1 cellular context compared by ENCODE assay signal in the genomic region with DNA sequence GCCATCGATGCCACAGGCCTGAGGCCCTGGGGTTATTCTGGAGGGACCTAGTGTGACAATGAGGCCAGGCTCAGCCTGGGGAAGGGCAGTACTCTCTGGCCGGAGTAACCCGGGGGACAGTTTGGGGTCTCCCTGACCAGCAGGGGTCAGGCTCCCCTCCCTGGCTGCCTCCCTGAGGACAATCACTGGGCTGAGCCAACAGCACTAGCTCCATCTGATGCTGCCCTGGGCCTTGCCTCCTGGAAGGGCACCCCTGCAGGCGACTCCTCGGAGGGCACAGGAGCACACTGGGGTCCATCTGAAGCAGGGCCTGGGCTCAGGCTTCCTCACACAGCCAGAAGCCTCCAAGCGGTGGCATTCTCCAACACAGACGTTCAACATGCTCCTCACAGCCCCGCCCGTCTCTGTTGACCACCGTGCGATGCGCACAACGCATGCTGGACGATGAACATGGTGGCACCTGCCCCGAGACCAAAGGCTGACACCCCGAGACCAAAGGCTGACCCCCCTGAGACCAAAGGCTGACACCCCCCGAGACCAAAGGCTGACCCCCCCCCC.
TF ChIP-seq lines count a peak whose summit lies in the region.

No MANE protein-coding gene starts in this region.

TF ChIP-seq in SK-N-SH treated with all-trans-retinoic acid at 6 μM for 48 hours, 23 proteins besides CTCF, POLR2A, EP300 and RAD21 (continued from another document):
- TF ChIP-seq, protein P1, sequence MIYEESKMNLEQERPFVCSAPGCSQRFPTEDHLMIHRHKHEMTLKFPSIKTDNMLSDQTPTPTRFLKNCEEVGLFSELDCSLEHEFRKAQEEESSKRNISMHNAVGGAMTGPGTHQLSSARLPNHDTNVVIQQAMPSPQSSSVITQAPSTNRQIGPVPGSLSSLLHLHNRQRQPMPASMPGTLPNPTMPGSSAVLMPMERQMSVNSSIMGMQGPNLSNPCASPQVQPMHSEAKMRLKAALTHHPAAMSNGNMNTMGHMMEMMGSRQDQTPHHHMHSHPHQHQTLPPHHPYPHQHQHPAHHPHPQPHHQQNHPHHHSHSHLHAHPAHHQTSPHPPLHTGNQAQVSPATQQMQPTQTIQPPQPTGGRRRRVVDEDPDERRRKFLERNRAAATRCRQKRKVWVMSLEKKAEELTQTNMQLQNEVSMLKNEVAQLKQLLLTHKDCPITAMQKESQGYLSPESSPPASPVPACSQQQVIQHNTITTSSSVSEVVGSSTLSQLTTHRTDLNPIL (CRISPR knock-in tag; IDR thresholded peaks at IDR 0.05; ENCODE audit: low read depth) = no peak
- no peak for TF ChIP-seq ZNF565 (CRISPR knock-in tag; conservative IDR thresholded peaks at IDR 0.05; ENCODE audit: low read depth)
- TF ChIP-seq ZFP3 (CRISPR knock-in tag; IDR thresholded peaks at IDR 0.05) = no peak
- TF ChIP-seq ZC3H10 (CRISPR knock-in tag; IDR thresholded peaks at IDR 0.05) = no peak
- no peak for TF ChIP-seq CSRNP3 (CRISPR knock-in tag; IDR thresholded peaks at IDR 0.05)
- TF ChIP-seq ESRRG (CRISPR knock-in tag; IDR thresholded peaks at IDR 0.05) = no peak
- TF ChIP-seq ARNTL (CRISPR knock-in tag; IDR thresholded peaks at IDR 0.05; ENCODE audit: borderline replicate concordance, low read depth) = no peak
- TF ChIP-seq ZFP30 (CRISPR knock-in tag; IDR thresholded peaks at IDR 0.05) = no peak
- no peak for TF ChIP-seq OSR1 (CRISPR knock-in tag; IDR thresholded peaks at IDR 0.05)
